ENCODE assay signal across 10 cellular contexts in genomic region chr16:17375388-17376304, GRCh38.
DNase-seq lines count a peak whose midpoint lies in the region; ATAC-seq and TF ChIP-seq lines count a peak whose summit lies in the region.
"Had no signal": no experiment of that assay in that cellular context is flagged by ENCODE, and none has a peak within 500 bp of the region (broad histone marks: within the 10 kb centered on the region; RNA-seq: fewer than 3 reads in every experiment).

No MANE protein-coding gene starts in this region.

- H3K4me3 ChIP-seq in left lung (no peak overlapping the region), vagina (no peak overlapping the region)

- peak; percentile 37 for ATAC-seq in activated CD8-positive, alpha-beta T cell treated with anti-CD3 and anti-CD28 coated beads for 36 hours
- no peak for ATAC-seq in activated CD8-positive, alpha-beta T cell treated with anti-CD3 and anti-CD28 coated beads, Interleukin-2, amount 10 ng/mL, durations not matched to agents 7 days and 5 days
- peak; percentile 42 for ATAC-seq in left lung

- no peaks in the 10 kb centered on the region for H3K9me3 Mint-ChIP-seq in activated CD8-positive, alpha-beta T cell treated with anti-CD3 and anti-CD28 coated beads for 36 hours
- H3K9me3 Mint-ChIP-seq in activated CD8-positive, alpha-beta T cell treated with anti-CD3 and anti-CD28 coated beads, Interleukin-2, amount 10 ng/mL, durations not matched to agents 7 days and 5 days (ENCODE audit: insufficient read depth): no peaks in the 10 kb centered on the region
- H3K9me3 Mint-ChIP-seq in type B pancreatic cell: no peaks in the 10 kb centered on the region
- H3K9me3 Mint-ChIP-seq: activated naive CD4-positive, alpha-beta T cell treated with anti-CD3 and anti-CD28 coated beads, Interleukin-2, amount 50 U/mL, for 72 hours; neural crest cell had no signal

- H3K27me3 ChIP-seq in left lung: no peaks in the 10 kb centered on the region
- no peaks in the 10 kb centered on the region for H3K27me3 ChIP-seq in vagina

- no peak for DNase-seq in activated CD8-positive, alpha-beta T cell treated with anti-CD3 and anti-CD28 coated beads for 36 hours
- DNase-seq in activated CD8-positive, alpha-beta T cell treated with anti-CD3 and anti-CD28 coated beads, Interleukin-2, amount 10 ng/mL, durations not matched to agents 7 days and 5 days: no peak
- DNase-seq in SK-MEL-5 (ENCODE audit: low read depth, low spot score) (peak; percentile 37), left lung (no peak), type B pancreatic cell (ENCODE audit: extremely low spot score, unreplicated experiment) (no peak), vagina (ENCODE audit: extremely low spot score in 2 of 2) (no peak), T-helper 9 cell (no peak), Ammon's horn (ENCODE audit: low spot score) (no peak)

- peaks cover 3 to 53% of the 10 kb centered on the region in 2 donors for H3K4me1 ChIP-seq in left lung
- H3K4me1 ChIP-seq in vagina: peaks cover 52% of the 10 kb centered on the region

- H3K36me3 Mint-ChIP-seq in activated CD8-positive, alpha-beta T cell treated with anti-CD3 and anti-CD28 coated beads for 36 hours (ENCODE audit: low read depth): no peaks in the 10 kb centered on the region
- H3K36me3 Mint-ChIP-seq in activated CD8-positive, alpha-beta T cell treated with anti-CD3 and anti-CD28 coated beads, Interleukin-2, amount 10 ng/mL, durations not matched to agents 7 days and 5 days (ENCODE audit: low read depth): peaks cover 51% of the 10 kb centered on the region
- H3K36me3 Mint-ChIP-seq in type B pancreatic cell: no peaks in the 10 kb centered on the region

- no peak overlapping the region for H3K27ac ChIP-seq in left lung
- H3K27ac ChIP-seq in vagina: no peak overlapping the region

- TF ChIP-seq POLR2A in vagina (IDR thresholded peaks at IDR 0.05): no peak

- H3K9me3 ChIP-seq in left lung (no peaks in the 10 kb centered on the region), vagina (no peaks in the 10 kb centered on the region)

- no peaks in the 10 kb centered on the region for H3K27me3 Mint-ChIP-seq in activated CD8-positive, alpha-beta T cell treated with anti-CD3 and anti-CD28 coated beads for 36 hours
- no peaks in the 10 kb centered on the region for H3K27me3 Mint-ChIP-seq in activated CD8-positive, alpha-beta T cell treated with anti-CD3 and anti-CD28 coated beads, Interleukin-2, amount 10 ng/mL, durations not matched to agents 7 days and 5 days (ENCODE audit: low read depth)
- H3K27me3 Mint-ChIP-seq in type B pancreatic cell: peaks cover 4% of the 10 kb centered on the region

- TF ChIP-seq CTCF in activated CD8-positive, alpha-beta T cell treated with anti-CD3 and anti-CD28 coated beads for 36 hours (IDR thresholded peaks at IDR 0.05): no peak
- TF ChIP-seq CTCF in left lung (IDR thresholded peaks at IDR 0.05) (no peak), type B pancreatic cell (conservative IDR thresholded peaks at IDR 0.05) (no peak), vagina (IDR thresholded peaks at IDR 0.05) (no peak)

- POLR2A ChIA-PET in activated CD8-positive, alpha-beta T cell treated with anti-CD3 and anti-CD28 coated beads for 36 hours (lab: Charles Lee): interaction anchor here (0.7 to 1.1 kb wide), 3 partner anchors 15 to 41 kb away, joined by 3 to 7 read pairs (median 3); no protein-coding TSS in a partner anchor
- POLR2A ChIA-PET in activated CD8-positive, alpha-beta T cell treated with anti-CD3 and anti-CD28 coated beads, Interleukin-2, amount 10 ng/mL, durations not matched to agents 7 days and 5 days (lab: Charles Lee): no interaction called here

- in situ Hi-C loops in SK-MEL-5 (cut with HindIII; ENCODE audit: low pct_unique_long_range_greater_than_20kb, low sequenced_read_pairs): no loop called here

- H3K36me3 ChIP-seq in left lung (no peaks in the 10 kb centered on the region), vagina (no peaks in the 10 kb centered on the region)

- H3K4me1 Mint-ChIP-seq in activated CD8-positive, alpha-beta T cell treated with anti-CD3 and anti-CD28 coated beads for 36 hours (ENCODE audit: low read depth): peaks cover 55% of the 10 kb centered on the region
- peaks cover 74% of the 10 kb centered on the region for H3K4me1 Mint-ChIP-seq in activated CD8-positive, alpha-beta T cell treated with anti-CD3 and anti-CD28 coated beads, Interleukin-2, amount 10 ng/mL, durations not matched to agents 7 days and 5 days (ENCODE audit: low read depth)
- H3K4me1 Mint-ChIP-seq in type B pancreatic cell (ENCODE audit: unreplicated experiment): peaks cover 36% of the 10 kb centered on the region

- no peak overlapping the region for H3K27ac Mint-ChIP-seq in activated CD8-positive, alpha-beta T cell treated with anti-CD3 and anti-CD28 coated beads for 36 hours
- H3K27ac Mint-ChIP-seq in activated CD8-positive, alpha-beta T cell treated with anti-CD3 and anti-CD28 coated beads, Interleukin-2, amount 10 ng/mL, durations not matched to agents 7 days and 5 days: no peak overlapping the region
- peak overlapping the region; percentile 70 for H3K27ac Mint-ChIP-seq in type B pancreatic cell

- H3K4me3 Mint-ChIP-seq in activated CD8-positive, alpha-beta T cell treated with anti-CD3 and anti-CD28 coated beads for 36 hours: no peak overlapping the region
- no peak overlapping the region for H3K4me3 Mint-ChIP-seq in activated CD8-positive, alpha-beta T cell treated with anti-CD3 and anti-CD28 coated beads, Interleukin-2, amount 10 ng/mL, durations not matched to agents 7 days and 5 days
- peak overlapping the region; percentile 20 for H3K4me3 Mint-ChIP-seq in type B pancreatic cell
- H3K4me3 Mint-ChIP-seq: neural crest cell had no signal

- intact Hi-C loops in activated CD8-positive, alpha-beta T cell treated with anti-CD3 and anti-CD28 coated beads for 36 hours (cut with micrococcal nuclease): loop anchor here (10.0 kb wide), 1 partner anchor 61 kb away; no protein-coding TSS in a partner anchor
- intact Hi-C loops in left lung (cut with DNase I) (no loop called here), vagina (cut with DNase I) (no loop called here)

- CTCF ChIA-PET in activated CD8-positive, alpha-beta T cell treated with anti-CD3 and anti-CD28 coated beads for 36 hours (lab: Charles Lee): interaction anchor here (1.1 kb wide), 1 partner anchor 10 kb away, joined by 3 read pairs; no protein-coding TSS in a partner anchor
- CTCF ChIA-PET in activated CD8-positive, alpha-beta T cell treated with anti-CD3 and anti-CD28 coated beads, Interleukin-2, amount 10 ng/mL, durations not matched to agents 7 days and 5 days (lab: Charles Lee): interaction anchor here (1.1 kb wide), 1 partner anchor 114 kb away, joined by 3 read pairs; no protein-coding TSS in a partner anchor
